Comparison of ENCODE assay signal across 8 cellular contexts in the genomic region with DNA sequence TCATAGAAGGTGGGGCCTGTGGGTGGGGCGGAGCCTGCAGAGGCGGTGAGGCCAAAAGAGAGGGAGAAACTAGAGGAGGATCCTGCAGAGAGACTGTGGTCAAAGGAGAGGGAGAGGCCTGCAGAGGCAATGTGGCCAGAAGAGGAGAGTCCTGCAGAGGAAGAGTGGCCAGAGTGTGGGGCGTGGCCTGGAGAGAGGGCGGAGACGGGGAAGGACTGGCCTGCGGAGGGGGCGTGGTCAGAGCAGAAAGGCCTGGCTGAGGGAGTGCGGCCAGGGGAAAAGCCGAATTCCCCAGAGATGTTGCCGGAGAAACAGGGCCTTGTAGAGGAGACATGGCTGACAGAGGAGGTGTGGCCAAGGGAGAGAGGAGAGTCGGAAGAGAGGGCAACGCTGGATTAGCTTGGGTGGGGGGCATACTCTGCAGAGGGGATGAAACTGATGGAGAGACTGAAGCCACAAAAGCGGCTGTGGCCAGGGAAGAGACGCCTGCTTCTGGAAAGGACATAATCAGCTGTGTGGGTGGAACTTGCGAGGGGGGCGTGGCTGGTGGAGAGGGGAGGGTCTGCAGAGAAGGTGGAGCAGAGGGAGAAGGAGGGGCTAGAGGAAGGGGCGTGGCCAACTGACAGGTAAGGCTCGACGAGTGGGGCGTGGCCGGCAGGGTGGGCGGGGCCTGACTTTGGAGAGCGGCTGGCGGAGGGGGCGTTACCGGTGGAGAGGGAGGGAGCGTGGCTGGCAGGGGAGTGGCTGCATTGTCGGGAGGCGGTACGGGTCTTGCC. TPM values are rescaled to one million over a fixed set of nuclear protein-coding genes. Genes with fewer than 3 reads are reported as not detected.
A peak's percentile ranks its signal among the peaks of the same experiment; 100 is the strongest.
DNase-seq lines count a peak whose midpoint lies in the region; ATAC-seq and TF ChIP-seq lines count a peak whose summit lies in the region.

No MANE protein-coding gene starts in this region.

- H3K79me2 ChIP-seq in PC-9 (ENCODE audit: low read depth), result no peaks in the 10 kb centered on the region

- no peak for TF ChIP-seq CTCF in PC-9 (conservative IDR thresholded peaks at IDR 0.05)
- TF ChIP-seq CTCF in epithelial cell of proximal tubule (conservative IDR thresholded peaks at IDR 0.05; ENCODE audit: low read depth, low read length), result no peak

- H3K36me3 ChIP-seq in PC-9 (ENCODE audit: low read depth) (no peaks in the 10 kb centered on the region), muscle layer of duodenum (ENCODE audit: control insufficient read depth in 1 of 2, insufficient read depth in 2 of 2, low read length in 2 of 2) (no peaks in the 10 kb centered on the region)

- H3K4me1 ChIP-seq in PC-9 (replicated peaks; ENCODE audit: insufficient read depth), result peaks cover 29% of the 10 kb centered on the region
- peaks cover 0 to 65% of the 10 kb centered on the region in 2 donors for H3K4me1 ChIP-seq in muscle layer of duodenum (ENCODE audit: control insufficient read depth in 1 of 2, insufficient read depth in 2 of 2, low read length in 2 of 2)

- CTCF ChIA-PET in PC-9 (lab: Charles Lee), result no interaction called here

- ATAC-seq in HG03460 (IDR thresholded peaks at IDR 0.05; ENCODE audit: unreplicated experiment) (peak; percentile 22), GM19023 (IDR thresholded peaks at IDR 0.05; ENCODE audit: unreplicated experiment) (no peak)

- no TSS peak for BruUV-seq in PC-9 (replicated peaks; lab: Mats Ljungman, UMichigan)

- H2AFZ ChIP-seq in PC-9, result peak overlapping the region; percentile 76

- H3F3A ChIP-seq in PC-9 (ENCODE audit: insufficient read depth, low read depth), result peaks cover 37% of the 10 kb centered on the region

- peak; percentile 8 to 10 for DNase-seq in AML-193 (lab: John Stamatoyannopoulos, UW)
- DNase-seq in PC-9, result peak; percentile 85 to 99
- DNase-seq in activated T-cell treated with anti-CD3 and anti-CD28 coated beads for 48 hours (ENCODE audit: low read depth), result peak; percentile 85
- DNase-seq in epithelial cell of proximal tubule (ENCODE audit: low read depth), result no peak
- DNase-seq in stimulated activated CD8-positive, alpha-beta memory T cell treated with anti-CD3 and anti-CD28 coated beads, Interleukin-4, amount 100 ng/mL, for 48 hours, result peak; percentile 95

- H3K9me3 ChIP-seq in PC-9 (ENCODE audit: insufficient read depth, low read depth) (no peaks in the 10 kb centered on the region), muscle layer of duodenum (ENCODE audit: control insufficient read depth in 1 of 2, low read length in 2 of 2) (no peaks in the 10 kb centered on the region)

- H3K4me2 ChIP-seq in PC-9, result peak overlapping the region; percentile 84

- H3K27ac ChIP-seq in PC-9 (peak overlapping the region; percentile 71), muscle layer of duodenum (ENCODE audit: low read length) (no peak overlapping the region)

- POLR2A ChIA-PET in PC-9 (lab: Charles Lee; ENCODE audit: unreplicated experiment), result interaction anchor here (0.5 to 1.0 kb wide), 2 partner anchors 48 to 156 kb away, joined by 4 to 8 read pairs; partner anchors contain the start of gene SNAPC2

- H4K20me1 ChIP-seq in PC-9 (ENCODE audit: insufficient read depth), result no peaks in the 10 kb centered on the region

- H3K9me2 ChIP-seq in PC-9 (ENCODE audit: insufficient read depth), result no peaks in the 10 kb centered on the region

- peak overlapping the region; percentile 54; the same call in 1 of the 2 replicates for H3K4me3 ChIP-seq in PC-9
- peak overlapping the region; percentile 31 for H3K4me3 ChIP-seq in epithelial cell of proximal tubule (ENCODE audit: low read depth, low read length)
- H3K4me3 ChIP-seq in muscle layer of duodenum (ENCODE audit: low read depth in 1 of 2, low read length in 2 of 2), result peak overlapping the region; percentile 48 to 59

- H3K27me3 ChIP-seq in PC-9 (ENCODE audit: insufficient read depth, low read depth) (no peaks in the 10 kb centered on the region), muscle layer of duodenum (ENCODE audit: low read depth, low read length) (peaks cover 23% of the 10 kb centered on the region)

- intact Hi-C loops in PC-9 (cut with micrococcal nuclease; ENCODE audit: unreplicated experiment), result loop anchor here (2.0 kb wide), 2 partner anchors 41 to 49 kb away; partner anchors contain the start of genes EVI5L and SNAPC2

RNA-seq across cellular contexts. Expression of gene PRR36, which starts 2.5 kb away (rescaled TPM):
- total RNA-seq in PC-9 (2021), result 12.9 and 20.3 TPM in 2 replicates
- 0.72 and 0.81 TPM in 2 replicates for total RNA-seq in epithelial cell of proximal tubule

RNA-seq across cellular contexts. Expression of gene LRRC8E, which starts 16.6 kb away (rescaled TPM):
- total RNA-seq in PC-9 (2021), result 24.1 and 24.4 TPM in 2 replicates
- total RNA-seq in epithelial cell of proximal tubule, result 11.9 and 18.9 TPM in 2 replicates

RNA-seq across cellular contexts. Expression of gene MAP2K7, which starts 32.0 kb away (rescaled TPM):
- total RNA-seq in PC-9 (2021), result 52.4 and 54.0 TPM in 2 replicates
- 7.6 and 14.6 TPM in 2 replicates for total RNA-seq in epithelial cell of proximal tubule

RNA-seq across cellular contexts. Expression of gene EVI5L, which starts 41.7 kb away (rescaled TPM):
- 13.1 and 19.2 TPM in 2 replicates for total RNA-seq in PC-9 (2021)
- 6.1 and 9.3 TPM in 2 replicates for total RNA-seq in epithelial cell of proximal tubule

RNA-seq across cellular contexts. Expression of gene TGFBR3L, which starts 42.9 kb away (rescaled TPM):
- total RNA-seq in PC-9 (2021), result 2.0 and 2.3 TPM in 2 replicates
- 1.6 and 16.8 TPM in 2 replicates for total RNA-seq in epithelial cell of proximal tubule
